In genomic region chr11:56214537-56214936, GRCh38 we compare ENCODE assay signal across 1 cellular context.
"Had no signal": no experiment of that assay in that cellular context is flagged by ENCODE, and none has a peak within 500 bp of the region (broad histone marks: within the 10 kb centered on the region; RNA-seq: fewer than 3 reads in every experiment).

No MANE protein-coding gene starts in this region.

- H3K9me3 ChIP-seq: MG63 had no signal

- H3K27me3 ChIP-seq: MG63 had no signal

- H3K36me3 ChIP-seq: MG63 had no signal

- H3K4me3 ChIP-seq: MG63 had no signal
